13 cellular contexts compared by ENCODE assay signal in genomic region chr9:93578844-93579243, GRCh38. TPM values are rescaled to one million over a fixed set of nuclear protein-coding genes. Genes with fewer than 3 reads are reported as not detected.
DNase-seq lines count a peak whose midpoint lies in the region; ATAC-seq and TF ChIP-seq lines count a peak whose summit lies in the region.
"Had no signal": no experiment of that assay in that cellular context is flagged by ENCODE, and none has a peak within 500 bp of the region (broad histone marks: within the 10 kb centered on the region; RNA-seq: fewer than 3 reads in every experiment).

No MANE protein-coding gene starts in this region.

- H3K4me3 Mint-ChIP-seq in CD8-positive, alpha-beta memory T cell, result peak overlapping the region; percentile 57 to 95 (median 86)
- no peak overlapping the region for H3K4me3 Mint-ChIP-seq in WTC11

- peaks cover 0 to 3% of the 10 kb centered on the region in 2 donors for H3K27me3 Mint-ChIP-seq in CD8-positive, alpha-beta memory T cell
- H3K27me3 Mint-ChIP-seq in WTC11 (ENCODE audit: low read depth), result peaks cover 15% of the 10 kb centered on the region

- TF ChIP-seq POLR2A in gastroesophageal sphincter (IDR thresholded peaks at IDR 0.05) (no peak), sigmoid colon (IDR thresholded peaks at IDR 0.05) (no peak)

- TF ChIP-seq CTCF in RWPE1 (conservative IDR thresholded peaks at IDR 0.05; ENCODE audit: low read depth), result no peak
- TF ChIP-seq CTCF in gastroesophageal sphincter (IDR thresholded peaks at IDR 0.05), result no peak
- TF ChIP-seq CTCF in sigmoid colon (IDR thresholded peaks at IDR 0.05), result no peak
- no peak for TF ChIP-seq CTCF in WTC11 (IDR thresholded peaks at IDR 0.05)

- no peak for DNase-seq in CD8-positive, alpha-beta memory T cell
- DNase-seq in RWPE1 (ENCODE audit: low spot score) (no peak), sigmoid colon (no peak), HuH-7 (ENCODE audit: low spot score) (no peak), WTC11 (ENCODE audit: low spot score) (no peak)
- DNase-seq: activated CD4-positive, alpha-beta T cell treated with anti-CD3 and anti-CD28 coated beads for 48 hours; anterior cingulate cortex; H9; NCI-H187; stimulated activated CD4-positive, alpha-beta T cell treated with anti-CD3 and anti-CD28 coated beads, Interleukin-12 subunit alpha, Interleukin-12 subunit beta, amount 100 ng/mL, for 4 hours had no signal

- peaks cover 21% of the 10 kb centered on the region for H3K4me1 ChIP-seq in CD8-positive, alpha-beta memory T cell (ENCODE audit: insufficient read depth, low read length)
- peaks cover 0 to 72% (median 45%) of the 10 kb centered on the region in 3 donors for H3K4me1 ChIP-seq in gastroesophageal sphincter
- H3K4me1 ChIP-seq in sigmoid colon, result peaks cover 0 to 69% (median 60%) of the 10 kb centered on the region in 4 donors

- H3K27ac Mint-ChIP-seq in CD8-positive, alpha-beta memory T cell, result peak overlapping the region in 6 of 8 donors; percentile 61 to 94 (median 82)
- H3K27ac Mint-ChIP-seq in WTC11, result no peak overlapping the region

- CTCF ChIA-PET in CD8-positive, alpha-beta memory T cell (lab: Charles Lee), result interaction anchor here (1.0 kb wide), 1 partner anchor 12 kb away, joined by 8 read pairs; no protein-coding TSS in a partner anchor
- CTCF ChIA-PET in RWPE1 (lab: Yijun Ruan, JAX) (interaction anchor here (0.6 kb wide), 1 partner anchor 1813 kb away, joined by 3 read pairs; no protein-coding TSS in a partner anchor), WTC11 (lab: Charles Lee) (interaction anchor here (1.2 to 2.4 kb wide), 4 partner anchors 9 to 425 kb away, joined by 3 to 13 read pairs (median 4); no protein-coding TSS in a partner anchor)

- ATAC-seq in gastroesophageal sphincter, result no peak
- no peak for ATAC-seq in SK-N-SH treated with all-trans-retinoic acid at 6 μM for 48 hours
- no peak for ATAC-seq in WTC11

- TF ChIP-seq EP300 in gastroesophageal sphincter (IDR thresholded peaks at IDR 0.05) (no peak), sigmoid colon (IDR thresholded peaks at IDR 0.05) (no peak)

- H3K4me1 Mint-ChIP-seq in CD8-positive, alpha-beta memory T cell, result peaks cover 55 to 75% (median 70%) of the 10 kb centered on the region in 3 donors
- peaks cover 48% of the 10 kb centered on the region for H3K4me1 Mint-ChIP-seq in WTC11

- H3K4me3 ChIP-seq in CD8-positive, alpha-beta memory T cell (ENCODE audit: low read length), result no peak overlapping the region
- H3K4me3 ChIP-seq in gastroesophageal sphincter (no peak overlapping the region), sigmoid colon (no peak overlapping the region)

- POLR2A ChIA-PET in CD8-positive, alpha-beta memory T cell (lab: Charles Lee), result no interaction called here
- POLR2A ChIA-PET in RWPE1 (lab: Yijun Ruan, JAX; ENCODE audit: low non-redundant PET), result no interaction called here
- POLR2A ChIA-PET in WTC11 (lab: Charles Lee), result no interaction called here

- 32% methylated on average over 5 of the region's 5 CpGs; no CpG with 5 or more reads in 1 of the 2 donors for WGBS in gastroesophageal sphincter (ENCODE audit: low coverage in 1 of 2), 2 donors
- 79 to 89% methylated on average over 5 of the region's 5 CpGs for WGBS in sigmoid colon, 2 donors

- H3K27me3 ChIP-seq in CD8-positive, alpha-beta memory T cell (ENCODE audit: insufficient read depth, low read length, poor library complexity, severe bottlenecking), result no peaks in the 10 kb centered on the region
- H3K27me3 ChIP-seq in gastroesophageal sphincter, result no peaks in the 10 kb centered on the region
- H3K27me3 ChIP-seq in sigmoid colon, result no peaks in the 10 kb centered on the region

- H3K27ac ChIP-seq in CD8-positive, alpha-beta memory T cell (ENCODE audit: low read depth, low read length), result no peak overlapping the region
- H3K27ac ChIP-seq in RWPE1 (peak overlapping the region; percentile 80), gastroesophageal sphincter (peak overlapping the region in 3 of 4 donors; percentile 34 to 96 (median 96)), sigmoid colon (peak overlapping the region; percentile 80 to 98 (median 95))
- H3K27ac ChIP-seq: epithelial cell of prostate had no signal

- peaks cover 0 to 2% (median 0%) of the 10 kb centered on the region in 5 donors for H3K9me3 Mint-ChIP-seq in CD8-positive, alpha-beta memory T cell
- no peaks in the 10 kb centered on the region for H3K9me3 Mint-ChIP-seq in WTC11
- H3K9me3 Mint-ChIP-seq: H9 had no signal

- peaks cover 2 to 7% (median 4%) of the 10 kb centered on the region in 3 donors for H3K36me3 Mint-ChIP-seq in CD8-positive, alpha-beta memory T cell
- no peaks in the 10 kb centered on the region for H3K36me3 Mint-ChIP-seq in WTC11

- no peaks in the 10 kb centered on the region for H3K9me3 ChIP-seq in CD8-positive, alpha-beta memory T cell (ENCODE audit: low read length)
- no peaks in the 10 kb centered on the region for H3K9me3 ChIP-seq in gastroesophageal sphincter
- H3K9me3 ChIP-seq in sigmoid colon, result no peaks in the 10 kb centered on the region

- H3K36me3 ChIP-seq in CD8-positive, alpha-beta memory T cell (ENCODE audit: insufficient read depth, low read length), result no peaks in the 10 kb centered on the region
- H3K36me3 ChIP-seq in gastroesophageal sphincter, result no peaks in the 10 kb centered on the region
- H3K36me3 ChIP-seq in sigmoid colon, result no peaks in the 10 kb centered on the region

- intact Hi-C loops in sigmoid colon (cut with DNase I), result no loop called here

TF ChIP-seq in SK-N-SH treated with all-trans-retinoic acid at 6 μM for 48 hours, 23 proteins besides CTCF, POLR2A, EP300 and RAD21 (continues in another document):
- TF ChIP-seq ZNF8 (CRISPR knock-in tag; IDR thresholded peaks at IDR 0.05) (no peak), GLIS3 (CRISPR knock-in tag; IDR thresholded peaks at IDR 0.05) (no peak), OSR1 (CRISPR knock-in tag; IDR thresholded peaks at IDR 0.05) (no peak), ZNF565 (CRISPR knock-in tag; conservative IDR thresholded peaks at IDR 0.05; ENCODE audit: low read depth) (no peak), PPARA (CRISPR knock-in tag; IDR thresholded peaks at IDR 0.05; ENCODE audit: borderline replicate concordance) (no peak), CREB5 (CRISPR knock-in tag; IDR thresholded peaks at IDR 0.05; ENCODE audit: low read depth) (no peak), TCF4 (CRISPR knock-in tag; IDR thresholded peaks at IDR 0.05; ENCODE audit: borderline replicate concordance) (no peak)

TF ChIP-seq in WTC11, 78 proteins besides CTCF, POLR2A, EP300 and RAD21 (continues in another document):
- TF ChIP-seq ZNF138 (CRISPR knock-in tag; conservative IDR thresholded peaks at IDR 0.05) (no peak), E2F1 (CRISPR knock-in tag; IDR thresholded peaks at IDR 0.05) (no peak), ZNF532 (CRISPR knock-in tag; IDR thresholded peaks at IDR 0.05; ENCODE audit: borderline replicate concordance) (no peak)

RNA-seq across cellular contexts. Expression of gene PHF2, which starts 2.5 kb away (rescaled TPM):
- total RNA-seq in CD8-positive, alpha-beta memory T cell, result 10 to 100 TPM; 22.4 to 25.0 TPM
- 3.0 TPM for polyA plus RNA-seq in CD8-positive, alpha-beta memory T cell
- total RNA-seq in gastroesophageal sphincter (10 to 100 TPM; 37.2 to 51.2 (median 39.2) TPM), sigmoid colon (10 to 100 TPM; 21.4 to 31.9 (median 28.5) TPM), WTC11 (2021) (9.8 to 11.6 TPM (median 10.6 TPM) in 3 replicates)
- polyA plus RNA-seq in sigmoid colon, result 10 to 100 TPM; 10.9 to 16.7 (median 12.6) TPM
